In the genomic region with DNA sequence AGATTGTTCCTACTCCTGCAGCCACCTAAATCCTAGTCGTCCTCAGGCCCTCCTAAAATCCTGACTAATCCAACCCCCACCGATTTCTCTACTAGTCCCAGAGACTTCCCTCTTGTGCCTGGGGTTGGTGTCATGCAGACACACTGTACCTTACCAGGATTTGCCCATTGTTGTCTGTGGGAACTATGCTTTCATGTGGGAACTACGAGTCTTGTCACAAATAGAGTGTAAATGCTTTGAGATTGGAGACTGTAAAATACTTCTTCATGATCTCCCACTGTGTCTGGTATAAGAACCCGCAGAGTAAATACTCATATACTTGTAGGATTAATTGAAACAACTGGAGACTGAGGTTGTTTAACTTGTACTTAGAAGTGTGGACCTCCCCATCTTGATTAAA, we compare ENCODE assay signal across 1 cellular context.
A peak's percentile ranks its signal among the peaks of the same experiment; 100 is the strongest.
TF ChIP-seq lines count a peak whose summit lies in the region.

No MANE protein-coding gene starts in this region.

TF ChIP-seq in K562, 482 proteins besides CTCF, POLR2A, EP300 and RAD21:
- TF ChIP-seq, protein P1, sequence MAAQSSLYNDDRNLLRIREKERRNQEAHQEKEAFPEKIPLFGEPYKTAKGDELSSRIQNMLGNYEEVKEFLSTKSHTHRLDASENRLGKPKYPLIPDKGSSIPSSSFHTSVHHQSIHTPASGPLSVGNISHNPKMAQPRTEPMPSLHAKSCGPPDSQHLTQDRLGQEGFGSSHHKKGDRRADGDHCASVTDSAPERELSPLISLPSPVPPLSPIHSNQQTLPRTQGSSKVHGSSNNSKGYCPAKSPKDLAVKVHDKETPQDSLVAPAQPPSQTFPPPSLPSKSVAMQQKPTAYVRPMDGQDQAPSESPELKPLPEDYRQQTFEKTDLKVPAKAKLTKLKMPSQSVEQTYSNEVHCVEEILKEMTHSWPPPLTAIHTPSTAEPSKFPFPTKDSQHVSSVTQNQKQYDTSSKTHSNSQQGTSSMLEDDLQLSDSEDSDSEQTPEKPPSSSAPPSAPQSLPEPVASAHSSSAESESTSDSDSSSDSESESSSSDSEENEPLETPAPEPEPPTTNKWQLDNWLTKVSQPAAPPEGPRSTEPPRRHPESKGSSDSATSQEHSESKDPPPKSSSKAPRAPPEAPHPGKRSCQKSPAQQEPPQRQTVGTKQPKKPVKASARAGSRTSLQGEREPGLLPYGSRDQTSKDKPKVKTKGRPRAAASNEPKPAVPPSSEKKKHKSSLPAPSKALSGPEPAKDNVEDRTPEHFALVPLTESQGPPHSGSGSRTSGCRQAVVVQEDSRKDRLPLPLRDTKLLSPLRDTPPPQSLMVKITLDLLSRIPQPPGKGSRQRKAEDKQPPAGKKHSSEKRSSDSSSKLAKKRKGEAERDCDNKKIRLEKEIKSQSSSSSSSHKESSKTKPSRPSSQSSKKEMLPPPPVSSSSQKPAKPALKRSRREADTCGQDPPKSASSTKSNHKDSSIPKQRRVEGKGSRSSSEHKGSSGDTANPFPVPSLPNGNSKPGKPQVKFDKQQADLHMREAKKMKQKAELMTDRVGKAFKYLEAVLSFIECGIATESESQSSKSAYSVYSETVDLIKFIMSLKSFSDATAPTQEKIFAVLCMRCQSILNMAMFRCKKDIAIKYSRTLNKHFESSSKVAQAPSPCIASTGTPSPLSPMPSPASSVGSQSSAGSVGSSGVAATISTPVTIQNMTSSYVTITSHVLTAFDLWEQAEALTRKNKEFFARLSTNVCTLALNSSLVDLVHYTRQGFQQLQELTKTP (IDR thresholded peaks at IDR 0.05; ENCODE audit: low read depth in 1 of 2, partially characterized antibody in 2 of 2), result no peak
- TF ChIP-seq, protein P2, sequence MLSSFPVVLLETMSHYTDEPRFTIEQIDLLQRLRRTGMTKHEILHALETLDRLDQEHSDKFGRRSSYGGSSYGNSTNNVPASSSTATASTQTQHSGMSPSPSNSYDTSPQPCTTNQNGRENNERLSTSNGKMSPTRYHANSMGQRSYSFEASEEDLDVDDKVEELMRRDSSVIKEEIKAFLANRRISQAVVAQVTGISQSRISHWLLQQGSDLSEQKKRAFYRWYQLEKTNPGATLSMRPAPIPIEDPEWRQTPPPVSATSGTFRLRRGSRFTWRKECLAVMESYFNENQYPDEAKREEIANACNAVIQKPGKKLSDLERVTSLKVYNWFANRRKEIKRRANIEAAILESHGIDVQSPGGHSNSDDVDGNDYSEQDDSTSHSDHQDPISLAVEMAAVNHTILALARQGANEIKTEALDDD (IDR thresholded peaks at IDR 0.05), result 0 out of 2 replicates have a peak, but pooled peaks have one; percentile 39
